1 cellular context compared by ENCODE assay signal in the genomic region with DNA sequence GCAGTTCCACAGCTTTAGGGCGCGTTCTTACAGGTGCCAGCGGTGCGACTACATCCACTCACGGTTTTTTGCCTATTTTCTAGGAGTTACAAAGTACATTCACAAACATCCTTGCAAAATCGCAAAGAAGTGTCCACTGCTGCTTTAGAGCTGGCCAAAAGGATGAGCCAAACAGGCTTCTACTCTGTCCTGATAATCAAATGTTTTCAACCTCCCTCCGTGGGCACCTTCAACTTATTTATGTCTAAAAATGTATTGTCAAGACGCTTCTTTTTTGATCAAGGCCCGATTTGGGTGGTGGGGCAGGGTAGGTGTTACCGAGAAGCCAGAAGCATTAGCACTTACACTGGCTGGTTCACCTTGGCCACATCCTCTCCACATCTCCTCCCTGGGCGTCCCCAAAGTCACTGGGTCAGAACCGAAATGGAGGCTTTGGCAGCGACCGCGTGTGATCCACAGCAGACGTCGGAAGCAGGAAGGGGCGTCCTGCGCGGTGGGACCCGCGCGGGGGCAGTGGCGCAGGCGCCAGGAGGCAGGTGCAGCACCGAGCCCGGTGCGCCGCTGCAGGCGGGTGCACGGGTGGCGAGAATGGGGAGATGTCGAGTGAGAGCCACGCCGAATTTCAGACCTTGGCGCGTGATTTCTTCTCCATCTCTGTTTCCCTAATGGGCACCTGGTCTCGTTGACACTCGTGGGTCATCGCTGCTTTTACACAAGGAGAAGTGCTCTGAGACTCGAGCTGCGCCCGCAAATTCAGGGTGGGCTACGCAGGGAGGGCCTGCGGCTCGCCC.
TF ChIP-seq lines count a peak whose summit lies in the region.

No MANE protein-coding gene starts in this region.

TF ChIP-seq in WTC11, 78 proteins besides CTCF, POLR2A, EP300 and RAD21 (continued from another document):
- TF ChIP-seq, protein P1, sequence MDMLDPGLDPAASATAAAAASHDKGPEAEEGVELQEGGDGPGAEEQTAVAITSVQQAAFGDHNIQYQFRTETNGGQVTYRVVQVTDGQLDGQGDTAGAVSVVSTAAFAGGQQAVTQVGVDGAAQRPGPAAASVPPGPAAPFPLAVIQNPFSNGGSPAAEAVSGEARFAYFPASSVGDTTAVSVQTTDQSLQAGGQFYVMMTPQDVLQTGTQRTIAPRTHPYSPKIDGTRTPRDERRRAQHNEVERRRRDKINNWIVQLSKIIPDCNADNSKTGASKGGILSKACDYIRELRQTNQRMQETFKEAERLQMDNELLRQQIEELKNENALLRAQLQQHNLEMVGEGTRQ (CRISPR knock-in tag; IDR thresholded peaks at IDR 0.05): no peak
- TF ChIP-seq OVOL2 (CRISPR knock-in tag; IDR thresholded peaks at IDR 0.05; ENCODE audit: borderline replicate concordance): no peak
- TF ChIP-seq RELA (CRISPR knock-in tag; IDR thresholded peaks at IDR 0.05; ENCODE audit: borderline replicate concordance): no peak
- TF ChIP-seq USF1 (CRISPR knock-in tag; IDR thresholded peaks at IDR 0.05): no peak
- TF ChIP-seq FOXJ3 (CRISPR knock-in tag; IDR thresholded peaks at IDR 0.05; ENCODE audit: borderline replicate concordance): no peak
- TF ChIP-seq ESRRA (CRISPR knock-in tag; IDR thresholded peaks at IDR 0.05; ENCODE audit: borderline replicate concordance): no peak
- TF ChIP-seq IRF1 (CRISPR knock-in tag; IDR thresholded peaks at IDR 0.05): no peak
